ENCODE assay signal across 10 cellular contexts in the genomic region with DNA sequence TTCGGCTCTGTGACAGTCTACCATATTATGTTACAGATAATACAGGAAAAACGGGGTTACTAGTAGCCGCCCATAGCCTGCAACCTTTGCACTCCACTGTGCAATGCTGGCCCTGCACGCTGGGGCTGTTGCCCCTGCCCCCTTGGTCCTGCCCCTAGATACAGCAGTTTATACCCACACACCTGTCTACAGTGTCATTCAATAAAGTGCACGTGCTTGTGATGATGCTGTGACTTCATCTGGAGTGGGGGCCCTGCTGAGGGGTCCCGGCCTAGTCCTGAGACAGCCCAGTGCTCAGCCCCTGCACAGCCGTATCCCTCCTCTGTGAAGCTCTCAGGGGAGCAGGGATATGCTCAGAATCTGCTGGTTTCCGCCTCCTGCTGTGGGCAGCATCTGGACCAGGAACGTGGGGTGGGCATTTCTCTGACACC. TPM values are rescaled to one million over a fixed set of nuclear protein-coding genes. Genes with fewer than 3 reads are reported as not detected.
DNase-seq lines count a peak whose midpoint lies in the region; ATAC-seq and TF ChIP-seq lines count a peak whose summit lies in the region.
"Had no signal": no experiment of that assay in that cellular context is flagged by ENCODE, and none has a peak within 500 bp of the region (broad histone marks: within the 10 kb centered on the region; RNA-seq: fewer than 3 reads in every experiment).

No MANE protein-coding gene starts in this region.

- H3K27me3 ChIP-seq in endodermal cell (ENCODE audit: control insufficient read depth, insufficient read depth, low read length, poor library complexity, severe bottlenecking): no peaks in the 10 kb centered on the region
- H3K27me3 ChIP-seq in naive thymus-derived CD4-positive, alpha-beta T cell (ENCODE audit: control insufficient read depth in 2 of 2, insufficient read depth in 2 of 2, low read length in 2 of 2): no peaks in the 10 kb centered on the region

- no peak overlapping the region for H3K27ac ChIP-seq in endodermal cell (ENCODE audit: low read depth, low read length)
- peak overlapping the region; percentile 95 for H3K27ac ChIP-seq in naive thymus-derived CD4-positive, alpha-beta T cell (ENCODE audit: low read depth, low read length)
- H3K27ac ChIP-seq: brain microvascular endothelial cell had no signal

- H3K4me3 ChIP-seq in AG04449 (ENCODE audit: low read depth, low read length): peak overlapping the region; percentile 35
- H3K4me3 ChIP-seq in NB4 (ENCODE audit: low read depth, low read length): peak overlapping the region; percentile 73
- H3K4me3 ChIP-seq in endodermal cell (ENCODE audit: low read length): peak overlapping the region; percentile 100
- H3K4me3 ChIP-seq in naive thymus-derived CD4-positive, alpha-beta T cell (ENCODE audit: low read length): peak overlapping the region; percentile 71

- H3K9me3 Mint-ChIP-seq in endodermal cell: no peaks in the 10 kb centered on the region
- H3K9me3 Mint-ChIP-seq in naive thymus-derived CD4-positive, alpha-beta T cell: no peaks in the 10 kb centered on the region

- H3K4me1 Mint-ChIP-seq in endodermal cell: peaks cover 32% of the 10 kb centered on the region
- peaks cover 18 to 43% (median 31%) of the 10 kb centered on the region in 7 donors for H3K4me1 Mint-ChIP-seq in naive thymus-derived CD4-positive, alpha-beta T cell

- TF ChIP-seq CTCF in AG04449 (IDR thresholded peaks at IDR 0.05; ENCODE audit: insufficient read depth, low read length, missing control alignments): no peak
- TF ChIP-seq CTCF in NB4 (IDR thresholded peaks at IDR 0.05; ENCODE audit: low read depth, low read length): no peak
- TF ChIP-seq CTCF in endodermal cell (conservative IDR thresholded peaks at IDR 0.05): no peak

- no peaks in the 10 kb centered on the region for H3K27me3 Mint-ChIP-seq in endodermal cell (ENCODE audit: insufficient read depth)
- peaks cover 0 to 3% (median 0%) of the 10 kb centered on the region in 5 donors for H3K27me3 Mint-ChIP-seq in naive thymus-derived CD4-positive, alpha-beta T cell

- H3K36me3 Mint-ChIP-seq in endodermal cell (ENCODE audit: low read depth): peaks cover 13% of the 10 kb centered on the region
- peaks cover 0 to 45% (median 19%) of the 10 kb centered on the region in 5 donors for H3K36me3 Mint-ChIP-seq in naive thymus-derived CD4-positive, alpha-beta T cell

- H3K36me3 ChIP-seq in endodermal cell (ENCODE audit: control insufficient read depth, insufficient read depth, low read length): peaks cover 11% of the 10 kb centered on the region
- peaks cover 0 to 19% (median 8%) of the 10 kb centered on the region in 3 experiments for H3K36me3 ChIP-seq in naive thymus-derived CD4-positive, alpha-beta T cell (ENCODE audit: control insufficient read depth in 2 of 3, insufficient read depth in 3 of 3, low read length in 3 of 3)
- H3K36me3 ChIP-seq: brain microvascular endothelial cell had no signal

- intact Hi-C loops in naive thymus-derived CD4-positive, alpha-beta T cell (cut with micrococcal nuclease): loop anchor here in 1 of 2 donors (2.0 kb wide), 1 partner anchor 136 kb away; the partner anchor contains the start of gene PTDSS2

- peak overlapping the region; percentile 90 for H3K27ac Mint-ChIP-seq in endodermal cell
- peak overlapping the region; percentile 94 to 99 (median 99) for H3K27ac Mint-ChIP-seq in naive thymus-derived CD4-positive, alpha-beta T cell

- no peak for DNase-seq in AG04449 (ENCODE audit: low read depth, low spot score)
- DNase-seq in NB4 (ENCODE audit: low read depth): no peak
- DNase-seq in endodermal cell: no peak
- peak in 2 of 9 donors; percentile 37 to 40 for DNase-seq in naive thymus-derived CD4-positive, alpha-beta T cell
- DNase-seq in NCI-H2196 (lab: John Stamatoyannopoulos, UW; ENCODE audit: unreplicated experiment): no peak
- no peak for DNase-seq in hepatic stellate cell (ENCODE audit: low spot score)
- DNase-seq: brain microvascular endothelial cell had no signal

- ATAC-seq in naive thymus-derived CD4-positive, alpha-beta T cell: no peak
- ATAC-seq in HG03354 (IDR thresholded peaks at IDR 0.05; ENCODE audit: poor library complexity, severe bottlenecking, unreplicated experiment) (no peak), GM18867 (IDR thresholded peaks at IDR 0.05; ENCODE audit: unreplicated experiment) (no peak)

- H3K4me1 ChIP-seq in endodermal cell (ENCODE audit: control insufficient read depth, insufficient read depth, low read length): peaks cover 13% of the 10 kb centered on the region
- H3K4me1 ChIP-seq in naive thymus-derived CD4-positive, alpha-beta T cell (ENCODE audit: control insufficient read depth in 2 of 2, insufficient read depth in 2 of 2, low read length in 2 of 2): peaks cover 13 to 30% of the 10 kb centered on the region in 2 donors

- H3K4me3 Mint-ChIP-seq in endodermal cell: peak overlapping the region; percentile 94
- H3K4me3 Mint-ChIP-seq in naive thymus-derived CD4-positive, alpha-beta T cell: peak overlapping the region; percentile 88 to 100 (median 96)

- POLR2A ChIA-PET in AG04449 (lab: Yijun Ruan, JAX): no interaction called here
- POLR2A ChIA-PET in naive thymus-derived CD4-positive, alpha-beta T cell (lab: Charles Lee): interaction anchor here (1.0 to 6.9 kb wide), 19 partner anchors 9 to 135 kb away, joined by 3 to 54 read pairs (median 7); partner anchors contain the start of genes BET1L, NLRP6, PGGHG and PSMD13

- peak overlapping the region; percentile 95 for H3K9ac ChIP-seq in endodermal cell (ENCODE audit: extremely low read depth, low read length, poor library complexity, severe bottlenecking)

- WGBS in endodermal cell (ENCODE audit: insufficient coverage in 1 of 2, insufficient read length in 1 of 2), 2 experiments: 12 to 39% methylated on average over 7 to 9 of the region's 9 CpGs

- no peaks in the 10 kb centered on the region for H3K9me3 ChIP-seq in endodermal cell (ENCODE audit: control insufficient read depth, low read length)
- no peaks in the 10 kb centered on the region for H3K9me3 ChIP-seq in naive thymus-derived CD4-positive, alpha-beta T cell (ENCODE audit: control insufficient read depth in 2 of 3, low read length in 3 of 3)

- CTCF ChIA-PET in AG04449 (lab: Yijun Ruan, JAX): interaction anchor here (0.7 to 4.5 kb wide), 4 partner anchors 9 to 134 kb away, joined by 3 to 45 read pairs (median 14); partner anchors contain the start of gene IFITM2
- CTCF ChIA-PET in naive thymus-derived CD4-positive, alpha-beta T cell (lab: Charles Lee): interaction anchor here (0.6 to 3.5 kb wide), 7 partner anchors 8 to 520 kb away, joined by 3 to 36 read pairs (median 3); no protein-coding TSS in a partner anchor

- no peak for TF ChIP-seq POLR2A in NB4 (IDR thresholded peaks at IDR 0.05; ENCODE audit: extremely low read depth, insufficient read length)

RNA-seq across cellular contexts. Expression of gene IFITM1, which starts 1.2 kb away (rescaled TPM):
- total RNA-seq in endodermal cell: 100 to 1,000 TPM; 211 to 558 TPM
- polyA plus RNA-seq in endodermal cell (2013, experiment 1 of 2): 244 TPM
- 241 TPM for polyA plus RNA-seq in endodermal cell (2013, experiment 2 of 2)
- 100 to 1,000 TPM in 4 of 5 experiments, 10 to 100 TPM in 1; 97.4 to 985 (median 241) TPM for total RNA-seq in naive thymus-derived CD4-positive, alpha-beta T cell
- 1,000 to 10,000 TPM; 1,878 to 2,355 TPM for polyA plus RNA-seq in naive thymus-derived CD4-positive, alpha-beta T cell

RNA-seq across cellular contexts. Expression of gene IFITM3, which starts 5.6 kb away (rescaled TPM):
- 100 to 1,000 TPM; 257 to 389 TPM for total RNA-seq in endodermal cell
- 186 TPM for polyA plus RNA-seq in endodermal cell (2013, experiment 1 of 2)
- 187 TPM for polyA plus RNA-seq in endodermal cell (2013, experiment 2 of 2)
- 10 to 100 TPM in 3 of 5 experiments, 1 to 10 TPM in 2; 6.7 to 43.1 (median 13.2) TPM for total RNA-seq in naive thymus-derived CD4-positive, alpha-beta T cell
- 100 to 1,000 TPM in 1 of 2 donors, 1 to 10 TPM in 1; 5.1 to 194 TPM for polyA plus RNA-seq in naive thymus-derived CD4-positive, alpha-beta T cell

RNA-seq across cellular contexts. Expression of gene IFITM2, which starts 7.5 kb away (rescaled TPM):
- 100 to 1,000 TPM; 262 to 367 TPM for total RNA-seq in endodermal cell
- polyA plus RNA-seq in endodermal cell (2013, experiment 1 of 2): 114 TPM
- polyA plus RNA-seq in endodermal cell (2013, experiment 2 of 2): 152 TPM
- total RNA-seq in naive thymus-derived CD4-positive, alpha-beta T cell: 1,000 to 10,000 TPM in 1 of 5 experiments, 100 to 1,000 TPM in 4; 143 to 1,924 (median 528) TPM
- 1,000 to 10,000 TPM; 2,860 to 3,315 TPM for polyA plus RNA-seq in naive thymus-derived CD4-positive, alpha-beta T cell

RNA-seq across cellular contexts. Expression of gene IFITM5, which starts 15.7 kb away (rescaled TPM):
- not detected for total RNA-seq in endodermal cell
- not detected for polyA plus RNA-seq in endodermal cell (2013, experiment 1 of 2)
- not detected for polyA plus RNA-seq in endodermal cell (2013, experiment 2 of 2)
- not detected for total RNA-seq in naive thymus-derived CD4-positive, alpha-beta T cell
- not detected for polyA plus RNA-seq in naive thymus-derived CD4-positive, alpha-beta T cell
- total RNA-seq: Daoy had no signal

RNA-seq across cellular contexts. Expression of gene PGGHG, which starts 26.1 kb away (rescaled TPM):
- total RNA-seq in endodermal cell: 100 to 1,000 TPM; 129 to 186 TPM
- 36.7 TPM for polyA plus RNA-seq in endodermal cell (2013, experiment 1 of 2)
- 31.3 TPM for polyA plus RNA-seq in endodermal cell (2013, experiment 2 of 2)
- total RNA-seq in naive thymus-derived CD4-positive, alpha-beta T cell: 100 to 1,000 TPM; 325 to 656 (median 348) TPM
- 10 to 100 TPM in 1 of 2 donors, 1 to 10 TPM in 1; 5.1 to 11.7 TPM for polyA plus RNA-seq in naive thymus-derived CD4-positive, alpha-beta T cell

Comparison
In these comparisons a context has a peak if more than half of its experiments do, and no peak if none do; other contexts are left out.
1. H3K4me3 ChIP-seq: peak in every context shown above with its lines; median percentile 100 in endodermal cell; 73 in NB4; 71 in naive thymus-derived CD4-positive, alpha-beta T cell; 35 in AG04449.
2. RNA of gene IFITM3, which starts 5.6 kb away (total RNA-seq): 257 to 389 TPM in endodermal cell; 6.7 to 43.1 TPM in naive thymus-derived CD4-positive, alpha-beta T cell; every median in the first group is over 4 times any median in the second.